Comparison of ENCODE assay signal across 9 cellular contexts in genomic region chr2:105294844-105295481, GRCh38. TPM values are rescaled to one million over a fixed set of nuclear protein-coding genes. Genes with fewer than 3 reads are reported as not detected.
DNase-seq lines count a peak whose midpoint lies in the region; ATAC-seq, FAIRE-seq and TF ChIP-seq lines count a peak whose summit lies in the region.
"Had no signal": no experiment of that assay in that cellular context is flagged by ENCODE, and none has a peak within 500 bp of the region (broad histone marks: within the 10 kb centered on the region; RNA-seq: fewer than 3 reads in every experiment).

No MANE protein-coding gene starts in this region.

- H3K9me3 ChIP-seq in OCI-LY3 (ENCODE audit: insufficient read depth, low read length) (no peaks in the 10 kb centered on the region), mammary epithelial cell (replicated peaks; ENCODE audit: insufficient read depth, low read length) (peaks cover 3% of the 10 kb centered on the region), kidney (ENCODE audit: control insufficient read depth in 1 of 2, low read length in 2 of 2) (no peaks in the 10 kb centered on the region)

- no peak overlapping the region for H3K27ac Mint-ChIP-seq in activated T-helper 1 cell treated with anti-CD3 and anti-CD28 coated beads, Interleukin-12 subunit alpha, Interleukin-12 subunit beta, Interleukin-2, Interleukin-4 antibody, amounts not matched to agents 30 ng/mL and 10 ng/mL and 1 ng/mL, durations not matched to agents 14 hours and 24 hours and 36 hours
- H3K27ac Mint-ChIP-seq: CD8-positive, alpha-beta T cell had no signal

- BruUV-seq in mammary epithelial cell (replicated peaks; lab: Mats Ljungman, UMichigan), result no TSS peak

- H3K4me2 ChIP-seq in OCI-LY3 (ENCODE audit: low read length) (no peak overlapping the region), mammary epithelial cell (ENCODE audit: insufficient read depth, low read depth, low read length) (peak overlapping the region; percentile 30)

- H3K27me3 ChIP-seq in OCI-LY3 (ENCODE audit: low read depth, low read length) (no peaks in the 10 kb centered on the region), mammary epithelial cell (ENCODE audit: insufficient read depth, low read length) (no peaks in the 10 kb centered on the region)

- H3K4me1 ChIP-seq in OCI-LY3 (ENCODE audit: low read length) (peaks cover 6% of the 10 kb centered on the region), mammary epithelial cell (ENCODE audit: insufficient read depth, low read length) (peaks cover 26% of the 10 kb centered on the region), kidney (ENCODE audit: control insufficient read depth in 1 of 2, insufficient read depth in 1 of 2, low read depth in 1 of 2, low read length in 2 of 2) (peaks cover 0 to 4% of the 10 kb centered on the region in 2 donors)

- H3K27ac ChIP-seq in OCI-LY3 (ENCODE audit: low read length) (no peak overlapping the region), mammary epithelial cell (ENCODE audit: insufficient read depth, low read depth, low read length) (peak overlapping the region; percentile 26), kidney (ENCODE audit: low read depth in 2 of 2, low read length in 2 of 2) (no peak overlapping the region)

- H3K4me1 Mint-ChIP-seq in activated T-helper 1 cell treated with anti-CD3 and anti-CD28 coated beads, Interleukin-12 subunit alpha, Interleukin-12 subunit beta, Interleukin-2, Interleukin-4 antibody, amounts not matched to agents 30 ng/mL and 10 ng/mL and 1 ng/mL, durations not matched to agents 14 hours and 24 hours and 36 hours (ENCODE audit: low read depth), result peaks cover 5% of the 10 kb centered on the region

- H4K20me1 ChIP-seq in OCI-LY3 (ENCODE audit: insufficient read depth, low read length) (no peaks in the 10 kb centered on the region), mammary epithelial cell (ENCODE audit: insufficient read depth, low read length) (no peaks in the 10 kb centered on the region)

- CTCF ChIA-PET in mammary epithelial cell (lab: Charles Lee; ENCODE audit: low non-redundant PET), result interaction anchor here (0.5 to 1.1 kb wide), 4 partner anchors 30 to 497 kb away, joined by 3 to 5 read pairs (median 4); no protein-coding TSS in a partner anchor

- TF ChIP-seq CTCF in OCI-LY3 (IDR thresholded peaks at IDR 0.05; ENCODE audit: low read depth, low read length) (peak; percentile 69), mammary epithelial cell (conservative IDR thresholded peaks at IDR 0.05 in 1 of 2, IDR thresholded peaks at IDR 0.05 in 1 of 2; ENCODE audit: extremely low read depth in 1 of 2, insufficient read depth in 1 of 2, low read depth in 1 of 2, low read length in 2 of 2) (peak; percentile 51 to 75), kidney (IDR thresholded peaks at IDR 0.05; ENCODE audit: borderline replicate concordance, extremely low read depth, insufficient read depth) (peak; percentile 54)

- peaks cover 44% of the 10 kb centered on the region for H3K36me3 Mint-ChIP-seq in activated T-helper 1 cell treated with anti-CD3 and anti-CD28 coated beads, Interleukin-12 subunit alpha, Interleukin-12 subunit beta, Interleukin-2, Interleukin-4 antibody, amounts not matched to agents 30 ng/mL and 10 ng/mL and 1 ng/mL, durations not matched to agents 14 hours and 24 hours and 36 hours (ENCODE audit: low read depth)

- FAIRE-seq in kidney (lab: Jason Lieb, UNC), result no peak

- H3K79me2 ChIP-seq in OCI-LY3 (ENCODE audit: low read length) (peaks cover 16% of the 10 kb centered on the region), mammary epithelial cell (ENCODE audit: insufficient read depth, low read length) (peaks cover 19% of the 10 kb centered on the region)

- ATAC-seq in HG02852 (IDR thresholded peaks at IDR 0.05; ENCODE audit: unreplicated experiment), result peak; percentile 66
- ATAC-seq: CD8-positive, alpha-beta T cell had no signal

- WGBS in mammary epithelial cell (ENCODE audit: low coverage, missing lambda C conversion rate), result 24% methylated on average over 5 of the region's 5 CpGs

- no peak overlapping the region for H2AFZ ChIP-seq in OCI-LY3 (ENCODE audit: low read depth, low read length)
- H2AFZ ChIP-seq in mammary epithelial cell (ENCODE audit: low read depth, low read length), result no peak overlapping the region

- H3K36me3 ChIP-seq in OCI-LY3 (replicated peaks; ENCODE audit: low read depth, low read length) (peaks cover 50% of the 10 kb centered on the region), mammary epithelial cell (ENCODE audit: insufficient read depth, low read length) (peaks cover 3% of the 10 kb centered on the region), kidney (ENCODE audit: control insufficient read depth in 1 of 2, insufficient read depth in 2 of 2, low read length in 2 of 2) (peaks cover 16 to 21% of the 10 kb centered on the region in 2 donors)

- dilution Hi-C loops in mammary epithelial cell (cut with HindIII; ENCODE audit: low sequenced_read_pairs), result no loop called here

- in situ Hi-C loops in mammary epithelial cell (cut with MboI; ENCODE audit: low sequenced_read_pairs in 2 of 2), result no loop called here

- H3K9me3 Mint-ChIP-seq in activated T-helper 1 cell treated with anti-CD3 and anti-CD28 coated beads, Interleukin-12 subunit alpha, Interleukin-12 subunit beta, Interleukin-2, Interleukin-4 antibody, amounts not matched to agents 30 ng/mL and 10 ng/mL and 1 ng/mL, durations not matched to agents 14 hours and 24 hours and 36 hours, result no peaks in the 10 kb centered on the region
- H3K9me3 Mint-ChIP-seq: CD8-positive, alpha-beta T cell had no signal

- peak; percentile 9 for DNase-seq in NCI-H2107 (lab: John Stamatoyannopoulos, UW)
- no peak for DNase-seq in NCI-H2107 treated with DMSO at 0.1 percent for 48 hours (lab: John Stamatoyannopoulos, UW; ENCODE audit: unreplicated experiment)
- peak; percentile 63 for DNase-seq in mammary epithelial cell
- no peak for DNase-seq in kidney
- DNase-seq in superior temporal gyrus (ENCODE audit: extremely low spot score), result peak; percentile 88
- no peak for DNase-seq in activated T-helper 1 cell treated with anti-CD3 and anti-CD28 coated beads, Interleukin-12 subunit alpha, Interleukin-12 subunit beta, Interleukin-2, Interleukin-4 antibody, amounts not matched to agents 30 ng/mL and 10 ng/mL and 1 ng/mL, durations not matched to agents 14 hours and 24 hours and 36 hours (ENCODE audit: low spot score)

- no peak overlapping the region for H3K9ac ChIP-seq in OCI-LY3 (ENCODE audit: low read length)
- no peak overlapping the region for H3K9ac ChIP-seq in mammary epithelial cell (ENCODE audit: insufficient read depth, low read length)
- no peak overlapping the region for H3K9ac ChIP-seq in kidney (ENCODE audit: low read length in 2 of 2)

- H3K27me3 Mint-ChIP-seq in activated T-helper 1 cell treated with anti-CD3 and anti-CD28 coated beads, Interleukin-12 subunit alpha, Interleukin-12 subunit beta, Interleukin-2, Interleukin-4 antibody, amounts not matched to agents 30 ng/mL and 10 ng/mL and 1 ng/mL, durations not matched to agents 14 hours and 24 hours and 36 hours (ENCODE audit: insufficient read depth), result no peaks in the 10 kb centered on the region

- intact Hi-C loops in mammary epithelial cell (cut with micrococcal nuclease) (loop anchor here (1.0 to 2.0 kb wide), 3 partner anchors 34 to 181 kb away; partner anchors contain the start of genes C2orf49 and TGFBRAP1), kidney (cut with DNase I) (no loop called here)
- intact Hi-C loops in activated T-helper 1 cell treated with anti-CD3 and anti-CD28 coated beads, Interleukin-12 subunit alpha, Interleukin-12 subunit beta, Interleukin-2, Interleukin-4 antibody, amounts not matched to agents 30 ng/mL and 10 ng/mL and 1 ng/mL, durations not matched to agents 14 hours and 24 hours and 36 hours (cut with micrococcal nuclease), result no loop called here

- H3K4me3 Mint-ChIP-seq in activated T-helper 1 cell treated with anti-CD3 and anti-CD28 coated beads, Interleukin-12 subunit alpha, Interleukin-12 subunit beta, Interleukin-2, Interleukin-4 antibody, amounts not matched to agents 30 ng/mL and 10 ng/mL and 1 ng/mL, durations not matched to agents 14 hours and 24 hours and 36 hours, result no peak overlapping the region
- H3K4me3 Mint-ChIP-seq: CD8-positive, alpha-beta T cell had no signal

- H3K4me3 ChIP-seq in OCI-LY3 (ENCODE audit: low read length) (no peak overlapping the region), mammary epithelial cell (replicated peaks in 1 of 3; ENCODE audit: insufficient read depth in 1 of 3, low read depth in 2 of 3, low read length in 3 of 3) (no peak overlapping the region), kidney (ENCODE audit: low read length in 2 of 2) (no peak overlapping the region)

RNA-seq across cellular contexts. Expression of gene TGFBRAP1, which starts 34.6 kb away (rescaled TPM):
- 10 to 100 TPM; 24.6 to 44.8 TPM for total RNA-seq in mammary epithelial cell
- polyA plus RNA-seq in mammary epithelial cell, result 9.8 TPM
- 19.2 TPM for polyA minus RNA-seq in mammary epithelial cell
- total RNA-seq in kidney, result 25.8 TPM
- 6.7 TPM for polyA plus RNA-seq in kidney (ENCODE audit: insufficient read depth, low read depth, low replicate concordance)
- total RNA-seq in activated T-helper 1 cell treated with anti-CD3 and anti-CD28 coated beads, Interleukin-12 subunit alpha, Interleukin-12 subunit beta, Interleukin-2, Interleukin-4 antibody, amounts not matched to agents 30 ng/mL and 10 ng/mL and 1 ng/mL, durations not matched to agents 14 hours and 24 hours and 36 hours, result 23.1 and 27.3 TPM in 2 replicates

RNA-seq across cellular contexts. Expression of gene C2orf49, which starts 42.4 kb away (rescaled TPM):
- total RNA-seq in mammary epithelial cell, result 10 to 100 TPM; 16.5 TPM
- polyA plus RNA-seq in mammary epithelial cell, result 8.7 TPM
- polyA minus RNA-seq in mammary epithelial cell, result 8.0 TPM
- total RNA-seq in kidney, result 15.0 TPM
- 6.8 TPM for polyA plus RNA-seq in kidney (ENCODE audit: insufficient read depth, low read depth, low replicate concordance)
- 18.5 and 23.4 TPM in 2 replicates for total RNA-seq in activated T-helper 1 cell treated with anti-CD3 and anti-CD28 coated beads, Interleukin-12 subunit alpha, Interleukin-12 subunit beta, Interleukin-2, Interleukin-4 antibody, amounts not matched to agents 30 ng/mL and 10 ng/mL and 1 ng/mL, durations not matched to agents 14 hours and 24 hours and 36 hours

RNA-seq across cellular contexts. Expression of gene GPR45, which starts 53.4 kb away (rescaled TPM):
- not detected for total RNA-seq in mammary epithelial cell
- not detected for polyA plus RNA-seq in mammary epithelial cell
- polyA minus RNA-seq in mammary epithelial cell, result not detected
- total RNA-seq in kidney, result not detected
- polyA plus RNA-seq in kidney (ENCODE audit: insufficient read depth, low read depth, low replicate concordance), result not detected
- not detected in 2 replicates for total RNA-seq in activated T-helper 1 cell treated with anti-CD3 and anti-CD28 coated beads, Interleukin-12 subunit alpha, Interleukin-12 subunit beta, Interleukin-2, Interleukin-4 antibody, amounts not matched to agents 30 ng/mL and 10 ng/mL and 1 ng/mL, durations not matched to agents 14 hours and 24 hours and 36 hours
- total RNA-seq: CD8-positive, alpha-beta T cell had no signal

Comparison
In these comparisons a context has a peak if more than half of its experiments do, and no peak if none do; other contexts are left out.
1. DNase-seq: peak in NCI-H2107 (single experiment), mammary epithelial cell (single experiment) and superior temporal gyrus (single experiment); none in NCI-H2107 treated with DMSO at 0.1 percent for 48 hours (single experiment), kidney (single experiment) and activated T-helper 1 cell treated with anti-CD3 and anti-CD28 coated beads, Interleukin-12 subunit alpha, Interleukin-12 subunit beta, Interleukin-2, Interleukin-4 antibody, amounts not matched to agents 30 ng/mL and 10 ng/mL and 1 ng/mL, durations not matched to agents 14 hours and 24 hours and 36 hours (single experiment).
2. Peak in every context shown above with its lines, with median percentiles within 50 percentile points of each other: CTCF ChIP-seq.